In the genomic region with DNA sequence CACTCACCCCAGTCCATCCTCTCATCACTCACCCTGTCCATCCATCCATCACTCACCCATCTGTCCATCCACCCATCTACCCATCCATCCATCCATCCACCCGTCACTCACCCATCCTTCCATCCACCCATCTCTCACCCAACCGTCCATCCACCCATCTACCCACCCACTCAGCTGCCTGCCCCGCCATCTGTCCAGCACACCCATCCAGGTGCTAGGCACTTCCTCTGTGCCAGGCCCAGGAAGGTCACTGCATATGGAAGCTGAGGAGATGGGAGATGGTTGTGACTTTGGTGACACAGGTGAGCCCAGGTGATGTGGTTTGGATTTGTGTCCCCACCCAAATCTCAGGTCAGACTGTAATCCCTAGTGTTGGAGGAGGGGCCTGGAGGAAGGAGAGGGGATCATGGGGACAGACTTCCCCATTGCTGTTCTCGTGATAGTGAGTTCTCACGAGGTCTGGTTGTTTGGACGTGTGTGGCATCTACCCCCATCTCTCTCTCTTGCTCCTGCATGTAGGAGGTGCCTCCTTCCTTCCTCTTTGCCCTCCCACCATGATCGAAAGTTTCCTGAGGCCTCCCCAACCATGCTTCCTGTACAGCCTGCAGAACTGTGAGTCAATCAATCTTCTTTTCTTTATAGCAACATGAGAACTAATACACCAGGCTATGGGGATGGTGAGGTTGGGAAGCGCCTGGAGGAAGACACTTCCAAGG, we compare ENCODE assay signal across 20 cellular contexts. TPM values are rescaled to one million over a fixed set of nuclear protein-coding genes. Genes with fewer than 3 reads are reported as not detected.
DNase-seq lines count a peak whose midpoint lies in the region; ATAC-seq, FAIRE-seq and TF ChIP-seq lines count a peak whose summit lies in the region.
"Had no signal": no experiment of that assay in that cellular context is flagged by ENCODE, and none has a peak within 500 bp of the region (broad histone marks: within the 10 kb centered on the region; RNA-seq: fewer than 3 reads in every experiment).

No MANE protein-coding gene starts in this region.

- CTCF ChIA-PET in SK-N-SH (lab: Yijun Ruan, JAX): no interaction called here

- H3K36me3 Mint-ChIP-seq in activated naive CD4-positive, alpha-beta T cell treated with anti-CD3 and anti-CD28 coated beads, Interleukin-2, amount 50 U/mL, for 24 hours: peaks cover 19% of the 10 kb centered on the region

- WGBS in SK-N-SH (ENCODE audit: low lambda C conversion rate): 96% methylated on average over 8 of the region's 8 CpGs
- WGBS in small intestine, 3 donors: 91 to 93% (median 92%) methylated on average over 8 of the region's 8 CpGs

- no peak overlapping the region for H3K4me2 ChIP-seq in SK-N-SH

- H3K9me3 ChIP-seq in SK-N-SH (no peaks in the 10 kb centered on the region), small intestine (ENCODE audit: control insufficient read depth, low read depth) (no peaks in the 10 kb centered on the region)
- H3K9me3 ChIP-seq: lower lobe of right lung had no signal

- POLR2A ChIA-PET in SK-N-SH (lab: Yijun Ruan, JAX): no interaction called here

- no peak overlapping the region for H3K27ac ChIP-seq in SK-N-SH (ENCODE audit: low read depth in 2 of 2, low read length in 1 of 2)
- H3K27ac ChIP-seq in small intestine (ENCODE audit: low read depth in 1 of 2, low read length in 1 of 2): no peak overlapping the region
- H3K27ac ChIP-seq: lower lobe of right lung had no signal

- intact Hi-C loops in left cardiac atrium (cut with DNase I): no loop called here

- TF ChIP-seq CTCF in SK-N-SH (IDR thresholded peaks at IDR 0.05): no peak
- no peak for TF ChIP-seq CTCF in GM13976 (IDR thresholded peaks at IDR 0.05; ENCODE audit: borderline replicate concordance, control extremely low read depth, extremely low read depth, insufficient read depth, missing control alignments)

- H4K20me1 ChIP-seq in SK-N-SH (ENCODE audit: insufficient read depth): no peaks in the 10 kb centered on the region

- no peaks in the 10 kb centered on the region for H3K27me3 Mint-ChIP-seq in activated naive CD4-positive, alpha-beta T cell treated with anti-CD3 and anti-CD28 coated beads, Interleukin-2, amount 50 U/mL, for 24 hours
- H3K27me3 Mint-ChIP-seq in stimulated activated naive CD8-positive, alpha-beta T cell treated with anti-CD3 and anti-CD28 coated beads, Interleukin-15, amount 100 ng/mL, for 72 hours: no peaks in the 10 kb centered on the region
- H3K27me3 Mint-ChIP-seq: brain had no signal

- peaks cover 4% of the 10 kb centered on the region for H3K4me1 Mint-ChIP-seq in activated naive CD4-positive, alpha-beta T cell treated with anti-CD3 and anti-CD28 coated beads, Interleukin-2, amount 50 U/mL, for 24 hours
- peaks cover 7% of the 10 kb centered on the region for H3K4me1 Mint-ChIP-seq in stimulated activated naive CD8-positive, alpha-beta T cell treated with anti-CD3 and anti-CD28 coated beads, Interleukin-15, amount 100 ng/mL, for 72 hours

- H3K27me3 ChIP-seq in SK-N-SH (ENCODE audit: insufficient read depth): no peaks in the 10 kb centered on the region
- H3K27me3 ChIP-seq in small intestine (ENCODE audit: control insufficient read depth in 2 of 2, insufficient read depth in 2 of 2, low read length in 2 of 2): no peaks in the 10 kb centered on the region

- no peak overlapping the region for H3K4me3 Mint-ChIP-seq in activated naive CD4-positive, alpha-beta T cell treated with anti-CD3 and anti-CD28 coated beads, Interleukin-2, amount 50 U/mL, for 24 hours
- H3K4me3 Mint-ChIP-seq in stimulated activated naive CD8-positive, alpha-beta T cell treated with anti-CD3 and anti-CD28 coated beads, Interleukin-15, amount 100 ng/mL, for 72 hours: no peak overlapping the region
- H3K4me3 Mint-ChIP-seq: activated T-cell treated with anti-CD3 and anti-CD28 coated beads, Interleukin-2, amount 50 U/mL, for 4 hours; brain had no signal

- H3K36me3 ChIP-seq in SK-N-SH (replicated peaks in 1 of 2; ENCODE audit: control insufficient read depth in 1 of 2, insufficient read depth in 2 of 2, low read length in 1 of 2) (peaks cover 18 to 35% of the 10 kb centered on the region in 2 experiments), small intestine (ENCODE audit: control insufficient read depth in 2 of 2, insufficient read depth in 2 of 2, low read length in 2 of 2) (no peaks in the 10 kb centered on the region)

- H3K27ac Mint-ChIP-seq in activated naive CD4-positive, alpha-beta T cell treated with anti-CD3 and anti-CD28 coated beads, Interleukin-2, amount 50 U/mL, for 24 hours: peak overlapping the region; percentile 68
- H3K27ac Mint-ChIP-seq in stimulated activated naive CD8-positive, alpha-beta T cell treated with anti-CD3 and anti-CD28 coated beads, Interleukin-15, amount 100 ng/mL, for 72 hours: peak overlapping the region; percentile 58 to 79

- no peak for TF ChIP-seq EP300 in SK-N-SH (IDR thresholded peaks at IDR 0.05; ENCODE audit: borderline replicate concordance in 1 of 2, low read depth in 1 of 2, low read length in 1 of 2)

- no peak for TF ChIP-seq RAD21 in SK-N-SH (IDR thresholded peaks at IDR 0.05; ENCODE audit: low read length)

- no peak overlapping the region for H2AFZ ChIP-seq in SK-N-SH (ENCODE audit: low read depth)

- no peak overlapping the region for H3K4me3 ChIP-seq in SK-N-SH (ENCODE audit: low read depth in 2 of 2, low read length in 1 of 2)
- H3K4me3 ChIP-seq in small intestine (ENCODE audit: low read depth in 1 of 2, low read length in 2 of 2): no peak overlapping the region
- H3K4me3 ChIP-seq: lower lobe of right lung had no signal

- H3K9ac ChIP-seq in SK-N-SH: no peak overlapping the region

- in situ Hi-C loops in GM13976 (cut with MboI; ENCODE audit: low sequenced_read_pairs, unreplicated experiment): no loop called here

- H3K4me1 ChIP-seq in SK-N-SH (ENCODE audit: control insufficient read depth in 1 of 2, insufficient read depth in 2 of 2, low read depth in 1 of 2, low read length in 1 of 2): peaks cover 0 to 15% of the 10 kb centered on the region in 2 experiments; a peak in 1 of 4 replicates
- no peaks in the 10 kb centered on the region for H3K4me1 ChIP-seq in small intestine (ENCODE audit: control insufficient read depth in 2 of 2, insufficient read depth in 1 of 2, low read depth in 1 of 2, low read length in 1 of 2)
- H3K4me1 ChIP-seq: lower lobe of right lung had no signal

- no peaks in the 10 kb centered on the region for H3K9me2 ChIP-seq in SK-N-SH

- H3F3A ChIP-seq in SK-N-SH (replicated peaks; ENCODE audit: insufficient read depth): no peaks in the 10 kb centered on the region

- no peak for ATAC-seq in left cardiac atrium
- ATAC-seq in stimulated activated naive CD8-positive, alpha-beta T cell treated with anti-CD3 and anti-CD28 coated beads, Interleukin-15, amount 100 ng/mL, for 72 hours: no peak
- ATAC-seq: activated T-cell treated with anti-CD3 and anti-CD28 coated beads, Interleukin-2, amount 50 U/mL, for 4 hours; lower lobe of right lung; Panc1 had no signal

- H3K9me3 Mint-ChIP-seq in activated naive CD4-positive, alpha-beta T cell treated with anti-CD3 and anti-CD28 coated beads, Interleukin-2, amount 50 U/mL, for 24 hours: no peaks in the 10 kb centered on the region
- H3K9me3 Mint-ChIP-seq in stimulated activated naive CD8-positive, alpha-beta T cell treated with anti-CD3 and anti-CD28 coated beads, Interleukin-15, amount 100 ng/mL, for 72 hours: peaks cover 13 to 19% of the 10 kb centered on the region in 2 donors
- H3K9me3 Mint-ChIP-seq: activated T-cell treated with anti-CD3 and anti-CD28 coated beads, Interleukin-2, amount 50 U/mL, for 4 hours had no signal

- FAIRE-seq in small intestine (lab: Jason Lieb, UNC): no peak

- no peak for DNase-seq in activated naive CD4-positive, alpha-beta T cell treated with Interleukin-2 at 50 U/mL for 16 hours
- DNase-seq in UCSD-AML1 (lab: John Stamatoyannopoulos, UW; ENCODE audit: unreplicated experiment) (peak; percentile 34), left cardiac atrium (peak; percentile 7), SK-N-SH (no peak), GM13976 (ENCODE audit: low spot score) (no peak), small intestine (no peak)
- DNase-seq in stimulated activated naive CD8-positive, alpha-beta T cell treated with anti-CD3 and anti-CD28 coated beads, Interleukin-15, amount 100 ng/mL, for 72 hours: no peak
- DNase-seq: activated CD4-positive, alpha-beta T cell treated with anti-CD3 and anti-CD28 coated beads for 4 hours; activated T-cell treated with anti-CD3 and anti-CD28 coated beads, Interleukin-2, amount 50 U/mL, for 4 hours; DMS 273 treated with DMSO at 0.1 percent for 48 hours; Karpas-422; lower lobe of right lung; NCI-H187; NCI-H524 treated with DMSO at 0.1 percent for 48 hours; stimulated activated naive CD4-positive, alpha-beta T cell had no signal

- H3K79me2 ChIP-seq in SK-N-SH (ENCODE audit: insufficient read depth): no peaks in the 10 kb centered on the region

TF ChIP-seq in SK-N-SH, 30 proteins besides CTCF, POLR2A, EP300 and RAD21 (continues in another document):
- no peak for TF ChIP-seq GABPA (IDR thresholded peaks at IDR 0.05; ENCODE audit: low read depth)
- no peak for TF ChIP-seq CHD2 (IDR thresholded peaks at IDR 0.05; ENCODE audit: low read length, partially characterized antibody)
- TF ChIP-seq, protein P1, sequence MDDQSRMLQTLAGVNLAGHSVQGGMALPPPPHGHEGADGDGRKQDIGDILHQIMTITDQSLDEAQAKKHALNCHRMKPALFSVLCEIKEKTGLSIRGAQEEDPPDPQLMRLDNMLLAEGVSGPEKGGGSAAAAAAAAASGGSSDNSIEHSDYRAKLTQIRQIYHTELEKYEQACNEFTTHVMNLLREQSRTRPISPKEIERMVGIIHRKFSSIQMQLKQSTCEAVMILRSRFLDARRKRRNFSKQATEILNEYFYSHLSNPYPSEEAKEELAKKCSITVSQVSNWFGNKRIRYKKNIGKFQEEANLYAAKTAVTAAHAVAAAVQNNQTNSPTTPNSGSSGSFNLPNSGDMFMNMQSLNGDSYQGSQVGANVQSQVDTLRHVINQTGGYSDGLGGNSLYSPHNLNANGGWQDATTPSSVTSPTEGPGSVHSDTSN (IDR thresholded peaks at IDR 0.05): no peak
- TF ChIP-seq SIN3A (IDR thresholded peaks at IDR 0.05; ENCODE audit: borderline replicate concordance, low read depth, low read length): no peak
- TF ChIP-seq MXI1 (IDR thresholded peaks at IDR 0.05; ENCODE audit: low read depth, low read length): no peak
- no peak for TF ChIP-seq FOXJ3 (CRISPR knock-in tag; IDR thresholded peaks at IDR 0.05)
- TF ChIP-seq, protein P2, sequence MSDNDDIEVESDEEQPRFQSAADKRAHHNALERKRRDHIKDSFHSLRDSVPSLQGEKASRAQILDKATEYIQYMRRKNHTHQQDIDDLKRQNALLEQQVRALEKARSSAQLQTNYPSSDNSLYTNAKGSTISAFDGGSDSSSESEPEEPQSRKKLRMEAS (IDR thresholded peaks at IDR 0.05; ENCODE audit: low read depth): no peak
- TF ChIP-seq NRF1 (IDR thresholded peaks at IDR 0.05; ENCODE audit: low read depth, low read length): no peak
- TF ChIP-seq POLR2AphosphoS5 (IDR thresholded peaks at IDR 0.05; ENCODE audit: low read depth, low read length): no peak

RNA-seq across cellular contexts. Expression of a gene that starts 15.9 kb away (rescaled TPM):
- 1 to 10 TPM in 1 of 2 donors, under 1 TPM in 1; 0.65 to 1.4 TPM for total RNA-seq in left cardiac atrium
- polyA plus RNA-seq in SK-N-SH (2012; rRNA removed): 0.96 and 1.7 TPM in 2 replicates
- 0.21 and 0.56 TPM in 2 replicates for polyA plus RNA-seq in SK-N-SH (2012; cell fraction: cytosol; rRNA removed)
- 2.6 and 3.3 TPM in 2 replicates for polyA plus RNA-seq in SK-N-SH (2012; cell fraction: nucleus; rRNA removed)
- polyA plus RNA-seq in small intestine: under 1 TPM in 2 of 3 donors, not detected in 1; 0.22 to 0.27 TPM
- total RNA-seq: H4 had no signal
- polyA plus RNA-seq: neural cell had no signal

Comparison
In these comparisons a context has a peak if more than half of its experiments do, and no peak if none do; other contexts are left out.
1. DNase-seq: peak in UCSD-AML1 (single experiment) and left cardiac atrium (single experiment); none in activated naive CD4-positive, alpha-beta T cell treated with Interleukin-2 at 50 U/mL for 16 hours (single experiment), stimulated activated naive CD8-positive, alpha-beta T cell treated with anti-CD3 and anti-CD28 coated beads, Interleukin-15, amount 100 ng/mL, for 72 hours (0 of 2), SK-N-SH (single experiment), GM13976 (single experiment) and small intestine (single experiment).